ENCODE assay signal across 29 cellular contexts in the genomic region with DNA sequence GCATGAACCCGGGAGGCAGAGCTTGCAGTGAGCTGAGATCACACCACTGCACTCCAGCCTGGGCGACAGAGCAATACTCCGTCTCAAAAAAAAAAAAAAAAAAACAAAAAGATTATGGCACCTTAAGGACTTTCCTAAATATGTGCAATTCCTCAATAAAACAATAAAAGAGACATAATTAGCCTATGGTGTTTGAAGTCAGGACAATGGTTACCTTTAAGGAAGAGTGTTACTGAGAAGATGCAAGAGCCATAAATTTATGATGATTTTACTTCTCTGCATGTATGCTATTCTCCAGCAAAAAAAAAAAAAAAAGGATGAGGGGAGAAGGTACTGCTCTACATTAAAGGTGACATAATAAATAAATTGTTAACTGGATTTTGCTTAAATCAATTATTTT.
"Had no signal": no experiment of that assay in that cellular context is flagged by ENCODE, and none has a peak within 500 bp of the region (broad histone marks: within the 10 kb centered on the region; RNA-seq: fewer than 3 reads in every experiment).

No MANE protein-coding gene starts in this region.

- H3K4me3 ChIP-seq: stomach, suprapubic skin, testis, thoracic aorta, thyroid gland, tibial artery, tibial nerve, transverse colon, upper lobe of left lung, upper lobe of right lung, uterus, vagina had no signal

- H3K27ac Mint-ChIP-seq: stimulated activated effector memory CD8-positive, alpha-beta T cell treated with anti-CD3 and anti-CD28 coated beads, Interleukin-12 subunit alpha, Interleukin-12 subunit beta, amount 100 ng/mL, for 72 hours; stimulated activated memory B cell treated with anti-CD40 and anti-IgM and Interleukin-4, amounts not matched to agents 10 μg/mL and 1 μg/mL and 100 μg/mL, for 72 hours; stimulated activated naive B cell treated with anti-CD40 and anti-IgM and Interleukin-4, amounts not matched to agents 10 μg/mL and 1 μg/mL and 100 μg/mL, for 72 hours; stimulated activated naive CD8-positive, alpha-beta T cell treated with anti-CD3 and anti-CD28 coated beads, Interleukin-15, amount 100 ng/mL, for 72 hours; stimulated activated naive CD8-positive, alpha-beta T cell treated with anti-CD3 and anti-CD28 coated beads, Interleukin-15, Interleukin-2, amounts not matched to agents 100 ng/mL and 50 ng/mL, for 24 hours; type B pancreatic cell had no signal

- H3K4me1 ChIP-seq: stomach, suprapubic skin, testis, tibial artery, uterus, vagina had no signal

- H3K36me3 ChIP-seq: stomach, suprapubic skin, thoracic aorta, thyroid gland, tibial artery, tibial nerve, transverse colon, upper lobe of left lung, upper lobe of right lung, uterus, vagina had no signal

- H3K27me3 ChIP-seq: stomach, suprapubic skin, testis, thyroid gland, tibial artery, tibial nerve, transverse colon, upper lobe of left lung, upper lobe of right lung, uterus, vagina had no signal

- H3K9me3 Mint-ChIP-seq: stimulated activated effector memory CD8-positive, alpha-beta T cell treated with anti-CD3 and anti-CD28 coated beads, Interleukin-12 subunit alpha, Interleukin-12 subunit beta, amount 100 ng/mL, for 72 hours; stimulated activated memory B cell treated with anti-CD40 and anti-IgM and Interleukin-4, amounts not matched to agents 10 μg/mL and 1 μg/mL and 100 μg/mL, for 72 hours; stimulated activated naive CD8-positive, alpha-beta T cell treated with anti-CD3 and anti-CD28 coated beads, Interleukin-15, amount 100 ng/mL, for 72 hours; stimulated activated naive CD8-positive, alpha-beta T cell treated with anti-CD3 and anti-CD28 coated beads, Interleukin-15, Interleukin-2, amounts not matched to agents 100 ng/mL and 50 ng/mL, for 24 hours; type B pancreatic cell had no signal

- H3K36me3 Mint-ChIP-seq: stimulated activated effector memory CD8-positive, alpha-beta T cell treated with anti-CD3 and anti-CD28 coated beads, Interleukin-12 subunit alpha, Interleukin-12 subunit beta, amount 100 ng/mL, for 72 hours; stimulated activated memory B cell treated with anti-CD40 and anti-IgM and Interleukin-4, amounts not matched to agents 10 μg/mL and 1 μg/mL and 100 μg/mL, for 72 hours; type B pancreatic cell had no signal

- H3K4me3 Mint-ChIP-seq: stimulated activated effector memory CD8-positive, alpha-beta T cell treated with anti-CD3 and anti-CD28 coated beads, Interleukin-12 subunit alpha, Interleukin-12 subunit beta, amount 100 ng/mL, for 72 hours; stimulated activated memory B cell treated with anti-CD40 and anti-IgM and Interleukin-4, amounts not matched to agents 10 μg/mL and 1 μg/mL and 100 μg/mL, for 72 hours; stimulated activated naive B cell treated with anti-CD40 and anti-IgM and Interleukin-4, amounts not matched to agents 10 μg/mL and 1 μg/mL and 100 μg/mL, for 72 hours; stimulated activated naive CD8-positive, alpha-beta T cell treated with anti-CD3 and anti-CD28 coated beads, Interleukin-15, amount 100 ng/mL, for 72 hours; stimulated activated naive CD8-positive, alpha-beta T cell treated with anti-CD3 and anti-CD28 coated beads, Interleukin-15, Interleukin-2, amounts not matched to agents 100 ng/mL and 50 ng/mL, for 24 hours; type B pancreatic cell had no signal

- H3K9me3 ChIP-seq: stomach, suprapubic skin, testis, thoracic aorta, thyroid gland, tibial artery, tibial nerve, transverse colon, upper lobe of left lung, upper lobe of right lung, uterus, vagina had no signal

- DNase-seq: stimulated activated CD4-positive, alpha-beta T cell treated with anti-CD3 and anti-CD28 coated beads, Interleukin-2, amount 100 ng/mL, for 48 hours; stimulated activated CD4-positive, alpha-beta T cell treated with anti-CD3 and anti-CD28 coated beads, Interleukin-4, amount 100 ng/mL, for 1 hour; stimulated activated CD4-positive, alpha-beta T cell treated with anti-CD3 and anti-CD28 coated beads, Interleukin-4, amount 100 ng/mL, for 24 hours; stimulated activated CD4-positive, alpha-beta T cell treated with anti-CD3 and anti-CD28 coated beads, Interleukin-4, amount 100 ng/mL, for 4 hours; stimulated activated CD8-positive, alpha-beta memory T cell treated with anti-CD3 and anti-CD28 coated beads, Interleukin-4, amount 100 ng/mL, for 48 hours; stimulated activated naive B cell treated with anti-CD40 and anti-IgM and Interleukin-4, amounts not matched to agents 10 μg/mL and 1 μg/mL and 100 μg/mL, for 72 hours; stimulated activated naive CD4-positive, alpha-beta T cell; stimulated activated naive CD4-positive, alpha-beta T cell treated with Interleukin-2 at 50 U/mL for 16 hours; stimulated activated naive CD8-positive, alpha-beta T cell treated with anti-CD3 and anti-CD28 coated beads, Interleukin-15, amount 100 ng/mL, for 72 hours; stimulated activated naive CD8-positive, alpha-beta T cell treated with anti-CD3 and anti-CD28 coated beads, Interleukin-15, Interleukin-2, amounts not matched to agents 100 U/mL and 50 U/mL, for 24 hours; stomach; substantia nigra; testis; thyroid gland; tibial artery; transverse colon; trophoblast cell; upper lobe of left lung; upper lobe of right lung; uterus had no signal

- H3K27ac ChIP-seq: stomach, suprapubic skin, testis, thoracic aorta, thyroid gland, tibial artery, tibial nerve, upper lobe of left lung, upper lobe of right lung, uterus, vagina had no signal

- FAIRE-seq: urothelium cell line had no signal

- ATAC-seq: stimulated activated effector memory CD8-positive, alpha-beta T cell treated with anti-CD3 and anti-CD28 coated beads, Interleukin-12 subunit alpha, Interleukin-12 subunit beta, amount 100 ng/mL, for 72 hours; stimulated activated memory B cell treated with anti-CD40 and anti-IgM and Interleukin-4, amounts not matched to agents 10 μg/mL and 1 μg/mL and 100 μg/mL, for 72 hours; stimulated activated naive B cell treated with anti-CD40 and anti-IgM and Interleukin-4, amounts not matched to agents 10 μg/mL and 1 μg/mL and 100 μg/mL, for 72 hours; stimulated activated naive CD8-positive, alpha-beta T cell treated with anti-CD3 and anti-CD28 coated beads, Interleukin-15, amount 100 ng/mL, for 72 hours; stimulated activated naive CD8-positive, alpha-beta T cell treated with anti-CD3 and anti-CD28 coated beads, Interleukin-15, Interleukin-2, amounts not matched to agents 100 U/mL and 50 U/mL, for 24 hours; upper lobe of right lung had no signal

- H3K27me3 Mint-ChIP-seq: stimulated activated naive B cell treated with anti-CD40 and anti-IgM and Interleukin-4, amounts not matched to agents 10 μg/mL and 1 μg/mL and 100 μg/mL, for 72 hours; stimulated activated naive CD8-positive, alpha-beta T cell treated with anti-CD3 and anti-CD28 coated beads, Interleukin-15, amount 100 ng/mL, for 72 hours; type B pancreatic cell had no signal
